Comparison of ENCODE assay signal across 14 cellular contexts in the genomic region with DNA sequence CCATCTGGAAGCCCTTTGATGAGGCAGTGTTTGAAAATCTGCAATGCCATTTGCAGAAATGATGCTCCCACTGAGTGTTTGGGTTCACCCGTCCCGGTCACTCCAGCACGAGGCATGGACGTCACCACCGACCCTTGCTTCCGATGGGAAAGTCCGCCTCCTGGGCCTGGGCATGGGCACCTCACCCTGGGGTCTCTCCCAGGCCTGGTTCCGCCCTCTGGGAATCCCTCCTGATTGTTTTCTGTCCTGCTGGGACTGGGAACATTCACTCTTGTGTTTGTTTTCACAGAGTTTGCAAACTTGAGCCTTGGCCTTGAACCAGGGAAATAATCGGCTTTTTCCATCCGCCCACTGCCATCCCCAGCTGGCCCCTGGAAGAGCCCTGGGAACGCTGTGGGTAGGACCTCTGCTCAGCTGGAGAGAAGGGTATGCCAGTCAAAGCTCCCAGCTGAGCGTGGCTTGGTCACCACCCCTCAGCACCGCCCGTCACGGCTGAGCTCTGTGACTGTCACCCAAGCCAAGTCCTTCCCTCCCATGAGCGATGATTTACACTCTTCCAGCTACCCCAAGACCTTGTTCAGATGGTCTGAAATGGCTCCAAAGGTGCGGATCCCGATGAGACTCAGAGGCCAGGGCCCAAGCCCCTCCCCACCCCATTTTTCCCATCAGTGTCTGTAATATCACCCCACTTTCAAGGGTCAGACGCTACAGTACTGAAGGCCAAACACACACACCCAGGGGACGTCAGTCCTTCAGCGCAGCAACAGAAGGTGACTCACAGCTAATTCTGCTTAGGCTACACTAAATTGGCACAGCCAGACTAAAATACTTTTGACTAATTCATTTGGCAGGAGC. TPM values are rescaled to one million over a fixed set of nuclear protein-coding genes. Genes with fewer than 3 reads are reported as not detected.
DNase-seq lines count a peak whose midpoint lies in the region; ATAC-seq, FAIRE-seq and TF ChIP-seq lines count a peak whose summit lies in the region.
"Had no signal": no experiment of that assay in that cellular context is flagged by ENCODE, and none has a peak within 500 bp of the region (broad histone marks: within the 10 kb centered on the region; RNA-seq: fewer than 3 reads in every experiment).

No MANE protein-coding gene starts in this region.

- intact Hi-C loops in MCF 10A (cut with micrococcal nuclease) (no loop called here), mammary epithelial cell (cut with micrococcal nuclease) (no loop called here), heart right ventricle (cut with DNase I) (no loop called here), pancreas (cut with DNase I) (no loop called here), vagina (cut with DNase I) (no loop called here)

- DNase-seq in MCF 10A (ENCODE audit: unreplicated experiment): peak; percentile 78
- DNase-seq in mammary epithelial cell: no peak
- peak; percentile 31 to 33 for DNase-seq in heart right ventricle
- DNase-seq in pancreas: peak in 2 of 6 donors; percentile 10 to 17
- no peak for DNase-seq in vagina (ENCODE audit: extremely low spot score in 2 of 2)
- DNase-seq in EL: no peak
- no peak for DNase-seq in NCI-H748 (lab: John Stamatoyannopoulos, UW; ENCODE audit: unreplicated experiment)
- DNase-seq in SHP77 (lab: John Stamatoyannopoulos, UW): no peak
- DNase-seq: CD4-positive, CD25-positive, alpha-beta regulatory T cell; GF-D8 had no signal

- in situ Hi-C loops in mammary epithelial cell (cut with MboI; ENCODE audit: low sequenced_read_pairs in 2 of 2): no loop called here

- H3K4me3 Mint-ChIP-seq in MCF 10A (ENCODE audit: unreplicated experiment): no peak overlapping the region
- H3K4me3 Mint-ChIP-seq: CD4-positive, CD25-positive, alpha-beta regulatory T cell had no signal

- no peaks in the 10 kb centered on the region for H3K4me1 ChIP-seq in mammary epithelial cell (ENCODE audit: insufficient read depth, low read length)
- H3K4me1 ChIP-seq in heart right ventricle: peaks cover 0 to 17% (median 0%) of the 10 kb centered on the region in 9 donors
- no peaks in the 10 kb centered on the region for H3K4me1 ChIP-seq in pancreas
- peaks cover 50% of the 10 kb centered on the region for H3K4me1 ChIP-seq in vagina

- no peaks in the 10 kb centered on the region for H3K36me3 ChIP-seq in mammary epithelial cell (ENCODE audit: insufficient read depth, low read length)
- H3K36me3 ChIP-seq in heart right ventricle: no peaks in the 10 kb centered on the region
- H3K36me3 ChIP-seq in pancreas: no peaks in the 10 kb centered on the region
- H3K36me3 ChIP-seq in vagina: no peaks in the 10 kb centered on the region

- H3K27ac ChIP-seq in mammary epithelial cell (ENCODE audit: insufficient read depth, low read depth, low read length): no peak overlapping the region
- peak overlapping the region in 5 of 10 donors; percentile 44 to 74 (median 61) for H3K27ac ChIP-seq in heart right ventricle
- peak overlapping the region in 1 of 4 donors; percentile 21 for H3K27ac ChIP-seq in pancreas
- H3K27ac ChIP-seq in vagina: peak overlapping the region; percentile 75
- H3K27ac ChIP-seq: 22Rv1 had no signal

- WGBS in mammary epithelial cell (ENCODE audit: low coverage, missing lambda C conversion rate): 47% methylated on average over 18 of the region's 21 CpGs
- 60 to 70% methylated on average over 21 of the region's 21 CpGs for WGBS in heart right ventricle, 2 donors
- 53 to 61% methylated on average over 21 of the region's 21 CpGs for WGBS in pancreas, 2 donors

- H3K27ac Mint-ChIP-seq in MCF 10A (ENCODE audit: low read depth, unreplicated experiment): peak overlapping the region; percentile 27
- H3K27ac Mint-ChIP-seq: CD4-positive, CD25-positive, alpha-beta regulatory T cell had no signal

- dilution Hi-C loops in mammary epithelial cell (cut with HindIII; ENCODE audit: low sequenced_read_pairs): no loop called here

- H4K20me1 ChIP-seq in mammary epithelial cell (ENCODE audit: insufficient read depth, low read length): no peaks in the 10 kb centered on the region

- H3K79me2 ChIP-seq in mammary epithelial cell (ENCODE audit: insufficient read depth, low read length): no peaks in the 10 kb centered on the region

- no peak overlapping the region for H2AFZ ChIP-seq in mammary epithelial cell (ENCODE audit: low read depth, low read length)

- no peak for FAIRE-seq in pancreas (lab: Jason Lieb, UNC)
- FAIRE-seq: GM18507 had no signal

- H3K4me2 ChIP-seq in mammary epithelial cell (ENCODE audit: insufficient read depth, low read depth, low read length): no peak overlapping the region

- H3K27me3 ChIP-seq in mammary epithelial cell (ENCODE audit: insufficient read depth, low read length) (no peaks in the 10 kb centered on the region), heart right ventricle (peaks cover 0 to 26% (median 20%) of the 10 kb centered on the region in 7 donors), pancreas (no peaks in the 10 kb centered on the region), vagina (no peaks in the 10 kb centered on the region)

- TF ChIP-seq CTCF in MCF 10A (IDR thresholded peaks at IDR 0.05; ENCODE audit: unreplicated experiment) (no peak), mammary epithelial cell (conservative IDR thresholded peaks at IDR 0.05 in 1 of 2, IDR thresholded peaks at IDR 0.05 in 1 of 2; ENCODE audit: extremely low read depth in 1 of 2, insufficient read depth in 1 of 2, low read depth in 1 of 2, low read length in 2 of 2) (no peak), heart right ventricle (IDR thresholded peaks at IDR 0.05) (no peak), pancreas (IDR thresholded peaks at IDR 0.05) (no peak), vagina (IDR thresholded peaks at IDR 0.05) (no peak)

- no peaks in the 10 kb centered on the region for H3K27me3 Mint-ChIP-seq in MCF 10A (ENCODE audit: insufficient read depth, unreplicated experiment)

- H3K36me3 Mint-ChIP-seq in MCF 10A (ENCODE audit: insufficient read depth, unreplicated experiment): no peaks in the 10 kb centered on the region
- H3K36me3 Mint-ChIP-seq: CD4-positive, CD25-positive, alpha-beta regulatory T cell had no signal

- no peak for TF ChIP-seq POLR2A in vagina (IDR thresholded peaks at IDR 0.05)

- CTCF ChIA-PET in MCF 10A (lab: Yijun Ruan, JAX) (interaction anchor here (1.6 kb wide), 1 partner anchor 83 kb away, joined by 4 read pairs; no protein-coding TSS in a partner anchor), mammary epithelial cell (lab: Charles Lee; ENCODE audit: low non-redundant PET) (no interaction called here)

- H3K9me3 ChIP-seq in mammary epithelial cell (replicated peaks; ENCODE audit: insufficient read depth, low read length) (peaks cover 36% of the 10 kb centered on the region), heart right ventricle (peaks cover 0 to 10% (median 0%) of the 10 kb centered on the region in 11 donors), pancreas (no peaks in the 10 kb centered on the region), vagina (no peaks in the 10 kb centered on the region)

- H3K9ac ChIP-seq in mammary epithelial cell (ENCODE audit: insufficient read depth, low read length): no peak overlapping the region

- BruUV-seq in MCF 10A (replicated peaks; lab: Mats Ljungman, UMichigan) (no TSS peak), mammary epithelial cell (replicated peaks; lab: Mats Ljungman, UMichigan) (no TSS peak)

- ATAC-seq in heart right ventricle: peak; percentile 48 to 73 (median 66)
- ATAC-seq in pancreas: peak in 3 of 4 donors; percentile 59 to 71 (median 68)
- ATAC-seq: activated CD4-positive, CD25-positive, alpha-beta regulatory T cell treated with anti-CD3 and anti-CD28 coated beads, Interleukin-2, amount 50 U/mL, for 24 hours had no signal

- peaks cover 10% of the 10 kb centered on the region for H3K4me1 Mint-ChIP-seq in MCF 10A (ENCODE audit: insufficient read depth, unreplicated experiment)
- H3K4me1 Mint-ChIP-seq: CD4-positive, CD25-positive, alpha-beta regulatory T cell had no signal

- H3K4me3 ChIP-seq in mammary epithelial cell (replicated peaks in 1 of 3; ENCODE audit: insufficient read depth in 1 of 3, low read depth in 2 of 3, low read length in 3 of 3) (no peak overlapping the region), heart right ventricle (no peak overlapping the region), pancreas (no peak overlapping the region), vagina (no peak overlapping the region)

- POLR2A ChIA-PET in MCF 10A (lab: Yijun Ruan, JAX): interaction anchor here (0.7 to 1.3 kb wide), 2 partner anchors 9 to 112 kb away, joined by 3 to 7 read pairs; no protein-coding TSS in a partner anchor

- H3K9me3 Mint-ChIP-seq in MCF 10A (ENCODE audit: unreplicated experiment): peaks cover 7% of the 10 kb centered on the region

RNA-seq across cellular contexts. Expression of a gene that starts 34.1 kb away (rescaled TPM):
- total RNA-seq in MCF 10A (2022): 0.15 TPM in 1 of 2 replicates, not detected in the other
- under 1 TPM in 1 of 2 donors, not detected in 1; 0.09 TPM for total RNA-seq in mammary epithelial cell
- not detected for polyA plus RNA-seq in mammary epithelial cell
- not detected for polyA minus RNA-seq in mammary epithelial cell
- total RNA-seq in heart right ventricle: under 1 TPM in 5 of 10 donors, not detected in 5; 0.07 to 0.24 (median 0.08) TPM
- polyA plus RNA-seq in heart right ventricle: under 1 TPM; 0.04 to 0.07 TPM
- total RNA-seq in pancreas: under 1 TPM; 0.09 to 0.26 (median 0.16) TPM
- under 1 TPM; 0.04 to 0.07 TPM for polyA plus RNA-seq in pancreas
- total RNA-seq in vagina: 5.2 TPM
- total RNA-seq: CD4-positive, CD25-positive, alpha-beta regulatory T cell; OCI-LY7 had no signal
- polyA plus RNA-seq: CD4-positive, CD25-positive, alpha-beta regulatory T cell had no signal

Comparison
In these comparisons a context has a peak if more than half of its experiments do, and no peak if none do; other contexts are left out.
1. DNase-seq: peak in MCF 10A (single experiment) and heart right ventricle (2 of 2); none in mammary epithelial cell (single experiment), vagina (0 of 2), EL (single experiment), NCI-H748 (single experiment) and SHP77 (0 of 2).